Comparison of ENCODE assay signal across 1 cellular context in genomic region chr10:95241533-95241932, GRCh38.
TF ChIP-seq lines count a peak whose summit lies in the region.

No MANE protein-coding gene starts in this region.

TF ChIP-seq in H1, 55 proteins besides CTCF, POLR2A, EP300 and RAD21:
- TF ChIP-seq CBX8 (IDR thresholded peaks at IDR 0.05; ENCODE audit: borderline replicate concordance, low read depth, low read length): no peak
- TF ChIP-seq SRF (IDR thresholded peaks at IDR 0.05; ENCODE audit: low read depth, low read length): no peak
- no peak for TF ChIP-seq CHD7 (IDR thresholded peaks at IDR 0.05; ENCODE audit: insufficient replicate concordance, low read length)
- TF ChIP-seq EZH2 (IDR thresholded peaks at IDR 0.05; ENCODE audit: low read depth, low read length, severe bottlenecking): no peak
- TF ChIP-seq KDM4A (IDR thresholded peaks at IDR 0.05; ENCODE audit: low read depth, low read length, severe bottlenecking): no peak
- no peak for TF ChIP-seq NANOG (IDR thresholded peaks at IDR 0.05; ENCODE audit: insufficient read depth, low read depth, low read length, poor library complexity, severe bottlenecking)
- no peak for TF ChIP-seq GABPA (IDR thresholded peaks at IDR 0.05; ENCODE audit: borderline replicate concordance, insufficient read depth, low read length)
- no peak for TF ChIP-seq JUN (IDR thresholded peaks at IDR 0.05; ENCODE audit: low read depth, low read length)
- TF ChIP-seq SIRT6 (IDR thresholded peaks at IDR 0.05; ENCODE audit: low read length): no peak
- no peak for TF ChIP-seq MAFK (IDR thresholded peaks at IDR 0.05; ENCODE audit: low read depth, low read length)
- TF ChIP-seq SUZ12 (IDR thresholded peaks at IDR 0.05; ENCODE audit: low read length): no peak
- no peak for TF ChIP-seq TAF7 (optimal IDR thresholded peaks at IDR 0.05; ENCODE audit: borderline replicate concordance, low read depth, low read length)
- no peak for TF ChIP-seq SP1 (IDR thresholded peaks at IDR 0.05; ENCODE audit: low read depth, low read length)
TF ChIP-seq in H1: peak in this region for 0.
